Comparison of ENCODE assay signal across 17 cellular contexts in the genomic region with DNA sequence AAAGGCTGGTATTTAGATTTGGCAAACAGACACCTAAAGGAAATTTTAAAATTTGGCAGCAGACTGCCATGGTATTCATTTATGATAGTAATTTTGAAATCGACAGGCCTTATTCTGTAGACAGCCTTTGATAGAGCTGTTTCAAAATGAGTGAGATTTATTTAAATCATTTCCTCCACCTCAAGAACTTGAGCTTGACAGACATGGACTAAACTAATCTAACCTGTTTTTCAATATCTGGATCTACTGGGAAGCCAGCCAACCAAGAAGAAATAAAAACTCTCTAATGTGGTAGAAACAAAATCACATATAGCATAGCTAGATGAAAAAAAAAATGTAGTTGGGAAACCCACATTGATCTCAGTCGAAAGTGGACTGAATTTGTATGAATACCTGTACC. TPM values are rescaled to one million over a fixed set of nuclear protein-coding genes. Genes with fewer than 3 reads are reported as not detected.
DNase-seq lines count a peak whose midpoint lies in the region; ATAC-seq and TF ChIP-seq lines count a peak whose summit lies in the region.
"Had no signal": no experiment of that assay in that cellular context is flagged by ENCODE, and none has a peak within 500 bp of the region (broad histone marks: within the 10 kb centered on the region; RNA-seq: fewer than 3 reads in every experiment).

No MANE protein-coding gene starts in this region.

- no peak overlapping the region for H3K9ac ChIP-seq in GM23248

- H3K27me3 ChIP-seq in PC-9 (ENCODE audit: insufficient read depth, low read depth) (no peaks in the 10 kb centered on the region), GM23248 (replicated peaks; ENCODE audit: insufficient read depth) (no peaks in the 10 kb centered on the region), suprapubic skin (no peaks in the 10 kb centered on the region)
- H3K27me3 ChIP-seq: cardiac muscle cell had no signal

- H3K4me3 ChIP-seq in PC-9 (no peak overlapping the region), GM23248 (no peak overlapping the region), suprapubic skin (no peak overlapping the region)
- H3K4me3 ChIP-seq: cardiac muscle cell had no signal

- H3K9me3 ChIP-seq in PC-9 (ENCODE audit: insufficient read depth, low read depth) (no peaks in the 10 kb centered on the region; the same call in 1 of the 2 replicates), GM23248 (ENCODE audit: low read depth) (no peaks in the 10 kb centered on the region), suprapubic skin (no peaks in the 10 kb centered on the region)

- CTCF ChIA-PET in PC-9 (lab: Charles Lee), result no interaction called here

- H3K9me2 ChIP-seq in PC-9 (ENCODE audit: insufficient read depth) (no peaks in the 10 kb centered on the region), GM23248 (ENCODE audit: insufficient read depth) (no peaks in the 10 kb centered on the region)

- ATAC-seq in HG03442 (IDR thresholded peaks at IDR 0.05; ENCODE audit: unreplicated experiment), result peak; percentile 54
- no peak for ATAC-seq in stimulated activated memory B cell treated with anti-CD40 and anti-IgM and Interleukin-4, amounts not matched to agents 10 μg/mL and 1 μg/mL and 100 μg/mL, for 72 hours
- ATAC-seq: HepG2 had no signal

- peak overlapping the region; percentile 48 for H3K27ac ChIP-seq in PC-9
- H3K27ac ChIP-seq in GM23248, result no peak overlapping the region
- no peak overlapping the region for H3K27ac ChIP-seq in suprapubic skin
- H3K27ac ChIP-seq: cardiac muscle cell had no signal

- no peaks in the 10 kb centered on the region for H3K79me2 ChIP-seq in PC-9 (ENCODE audit: low read depth)
- H3K79me2 ChIP-seq in GM23248 (ENCODE audit: insufficient read depth), result no peaks in the 10 kb centered on the region

- H2AFZ ChIP-seq in PC-9 (no peak overlapping the region), GM23248 (no peak overlapping the region)

- BruUV-seq in PC-9 (replicated peaks; lab: Mats Ljungman, UMichigan), result no TSS peak

- peak overlapping the region; percentile 37 for H3K4me2 ChIP-seq in PC-9
- no peak overlapping the region for H3K4me2 ChIP-seq in GM23248 (ENCODE audit: unreplicated experiment)

- peaks cover 14% of the 10 kb centered on the region for H3K9me3 Mint-ChIP-seq in mesothelial cell of epicardium
- peaks cover 5% of the 10 kb centered on the region for H3K9me3 Mint-ChIP-seq in stimulated activated memory B cell treated with anti-CD40 and anti-IgM and Interleukin-4, amounts not matched to agents 10 μg/mL and 1 μg/mL and 100 μg/mL, for 72 hours
- H3K9me3 Mint-ChIP-seq: stimulated activated naive CD8-positive, alpha-beta T cell treated with anti-CD3 and anti-CD28 coated beads, Interleukin-15, Interleukin-2, amounts not matched to agents 100 ng/mL and 50 ng/mL, for 24 hours had no signal

- H3K4me1 ChIP-seq in PC-9 (replicated peaks; ENCODE audit: insufficient read depth) (peaks cover 20% of the 10 kb centered on the region), GM23248 (ENCODE audit: insufficient read depth) (peaks cover 10% of the 10 kb centered on the region), suprapubic skin (peaks cover 7% of the 10 kb centered on the region)

- intact Hi-C loops in PC-9 (cut with micrococcal nuclease; ENCODE audit: unreplicated experiment), result loop anchor here (5.0 kb wide), 3 partner anchors 57 to 138 kb away; partner anchors contain the start of gene RASA1

- H3K4me3 Mint-ChIP-seq in mesothelial cell of epicardium, result no peak overlapping the region
- no peak overlapping the region for H3K4me3 Mint-ChIP-seq in stimulated activated memory B cell treated with anti-CD40 and anti-IgM and Interleukin-4, amounts not matched to agents 10 μg/mL and 1 μg/mL and 100 μg/mL, for 72 hours
- H3K4me3 Mint-ChIP-seq: activated naive CD8-positive, alpha-beta T cell; naive B cell; stimulated activated naive CD8-positive, alpha-beta T cell treated with anti-CD3 and anti-CD28 coated beads, Interleukin-15, Interleukin-2, amounts not matched to agents 100 ng/mL and 50 ng/mL, for 24 hours; T-helper 2 cell treated with Interferon-gamma antibody and Interleukin-4, amounts not matched to agents 5 μg/mL and 100 μg/mL, for 36 hours had no signal

- H3K36me3 Mint-ChIP-seq in mesothelial cell of epicardium, result no peaks in the 10 kb centered on the region
- H3K36me3 Mint-ChIP-seq in stimulated activated memory B cell treated with anti-CD40 and anti-IgM and Interleukin-4, amounts not matched to agents 10 μg/mL and 1 μg/mL and 100 μg/mL, for 72 hours, result no peaks in the 10 kb centered on the region
- H3K36me3 Mint-ChIP-seq: naive B cell had no signal

- in situ Hi-C loops in GM23248 (cut with MboI), result no loop called here

- 57 to 63% methylated on average over 2 of the region's 2 CpGs for WGBS in GM23248 (ENCODE audit: low coverage in 1 of 2, low lambda C conversion rate in 2 of 2, missing lambda C conversion rate in 2 of 2), 2 experiments
- WGBS in suprapubic skin, result 48% methylated on average over 2 of the region's 2 CpGs

- H4K20me1 ChIP-seq in PC-9 (ENCODE audit: insufficient read depth) (no peaks in the 10 kb centered on the region), GM23248 (ENCODE audit: insufficient read depth) (no peaks in the 10 kb centered on the region)

- 0 out of 2 replicates have a peak, but pooled peaks cover 4% of the 10 kb centered on the region for H3F3A ChIP-seq in PC-9 (ENCODE audit: insufficient read depth, low read depth)
- no peaks in the 10 kb centered on the region for H3F3A ChIP-seq in GM23248 (ENCODE audit: insufficient read depth)

- no peak for TF ChIP-seq CTCF in PC-9 (conservative IDR thresholded peaks at IDR 0.05)
- TF ChIP-seq CTCF in mesothelial cell of epicardium (IDR thresholded peaks at IDR 0.05; ENCODE audit: unreplicated experiment), result no peak
- TF ChIP-seq CTCF in suprapubic skin (IDR thresholded peaks at IDR 0.05), result no peak

- DNase-seq in DMS53 treated with DMSO at 0.1 percent for 48 hours (lab: John Stamatoyannopoulos, UW; ENCODE audit: unreplicated experiment), result peak; percentile 80
- DNase-seq in PC-9, result peak in 1 of 2 experiments; percentile 88
- no peak for DNase-seq in mesothelial cell of epicardium (ENCODE audit: low spot score in 2 of 2, unreplicated experiment in 2 of 2)
- no peak for DNase-seq in GM23248
- DNase-seq in suprapubic skin (ENCODE audit: low spot score in 2 of 2), result no peak
- DNase-seq in NCI-H69 (lab: John Stamatoyannopoulos, UW), result no peak
- DNase-seq: effector memory CD4-positive, alpha-beta T cell; naive B cell; SHP77 treated with DMSO at 0.1 percent for 48 hours; stimulated activated CD4-positive, alpha-beta T cell treated with anti-CD3 and anti-CD28 coated beads, Interleukin-12 subunit alpha, Interleukin-12 subunit beta, amount 100 ng/mL, for 4 hours had no signal

- H3K27ac Mint-ChIP-seq in mesothelial cell of epicardium, result peak overlapping the region; percentile 88
- no peak overlapping the region for H3K27ac Mint-ChIP-seq in stimulated activated memory B cell treated with anti-CD40 and anti-IgM and Interleukin-4, amounts not matched to agents 10 μg/mL and 1 μg/mL and 100 μg/mL, for 72 hours
- H3K27ac Mint-ChIP-seq: activated naive CD8-positive, alpha-beta T cell; stimulated activated naive CD8-positive, alpha-beta T cell treated with anti-CD3 and anti-CD28 coated beads, Interleukin-15, Interleukin-2, amounts not matched to agents 100 ng/mL and 50 ng/mL, for 24 hours; T-helper 2 cell treated with Interferon-gamma antibody and Interleukin-4, amounts not matched to agents 5 μg/mL and 100 μg/mL, for 36 hours had no signal

- TF ChIP-seq POLR2A in suprapubic skin (IDR thresholded peaks at IDR 0.05), result no peak

- POLR2A ChIA-PET in PC-9 (lab: Charles Lee; ENCODE audit: unreplicated experiment), result interaction anchor here (0.6 to 0.7 kb wide), 2 partner anchors 141 to 159 kb away, joined by 3 to 4 read pairs; no protein-coding TSS in a partner anchor

- H3K27me3 Mint-ChIP-seq in mesothelial cell of epicardium (ENCODE audit: low read depth), result peaks cover 4% of the 10 kb centered on the region
- no peaks in the 10 kb centered on the region for H3K27me3 Mint-ChIP-seq in stimulated activated memory B cell treated with anti-CD40 and anti-IgM and Interleukin-4, amounts not matched to agents 10 μg/mL and 1 μg/mL and 100 μg/mL, for 72 hours
- H3K27me3 Mint-ChIP-seq: activated naive CD8-positive, alpha-beta T cell; naive B cell; stimulated activated naive CD8-positive, alpha-beta T cell treated with anti-CD3 and anti-CD28 coated beads, Interleukin-15, Interleukin-2, amounts not matched to agents 100 ng/mL and 50 ng/mL, for 24 hours had no signal

- no peak for TF ChIP-seq EP300 in suprapubic skin (IDR thresholded peaks at IDR 0.05)

- H3K4me1 Mint-ChIP-seq in mesothelial cell of epicardium, result peaks cover 11% of the 10 kb centered on the region
- peaks cover 8% of the 10 kb centered on the region for H3K4me1 Mint-ChIP-seq in stimulated activated memory B cell treated with anti-CD40 and anti-IgM and Interleukin-4, amounts not matched to agents 10 μg/mL and 1 μg/mL and 100 μg/mL, for 72 hours

- H3K36me3 ChIP-seq in PC-9 (ENCODE audit: low read depth) (no peaks in the 10 kb centered on the region), GM23248 (ENCODE audit: low read depth) (no peaks in the 10 kb centered on the region), suprapubic skin (no peaks in the 10 kb centered on the region)
- H3K36me3 ChIP-seq: cardiac muscle cell had no signal

RNA-seq across cellular contexts. Expression of gene RASA1, which starts 56.9 kb away (rescaled TPM):
- total RNA-seq in PC-9 (2021) (55.0 and 66.6 TPM in 2 replicates), mesothelial cell of epicardium (36.6 to 37.8 TPM (median 37.1 TPM) in 3 replicates), suprapubic skin (10 to 100 TPM; 18.8 to 35.3 (median 26.6) TPM)
- total RNA-seq in GM23248 (2014; rRNA removed; shearing (Covaris generic)), result 52.5 and 67.8 TPM in 2 replicates
- polyA plus RNA-seq in GM23248 (2016; fragmentation: Nextera tagmentation; extraction: Ambion mirVana), result 31.0 and 32.1 TPM in 2 replicates
